In the genomic region with DNA sequence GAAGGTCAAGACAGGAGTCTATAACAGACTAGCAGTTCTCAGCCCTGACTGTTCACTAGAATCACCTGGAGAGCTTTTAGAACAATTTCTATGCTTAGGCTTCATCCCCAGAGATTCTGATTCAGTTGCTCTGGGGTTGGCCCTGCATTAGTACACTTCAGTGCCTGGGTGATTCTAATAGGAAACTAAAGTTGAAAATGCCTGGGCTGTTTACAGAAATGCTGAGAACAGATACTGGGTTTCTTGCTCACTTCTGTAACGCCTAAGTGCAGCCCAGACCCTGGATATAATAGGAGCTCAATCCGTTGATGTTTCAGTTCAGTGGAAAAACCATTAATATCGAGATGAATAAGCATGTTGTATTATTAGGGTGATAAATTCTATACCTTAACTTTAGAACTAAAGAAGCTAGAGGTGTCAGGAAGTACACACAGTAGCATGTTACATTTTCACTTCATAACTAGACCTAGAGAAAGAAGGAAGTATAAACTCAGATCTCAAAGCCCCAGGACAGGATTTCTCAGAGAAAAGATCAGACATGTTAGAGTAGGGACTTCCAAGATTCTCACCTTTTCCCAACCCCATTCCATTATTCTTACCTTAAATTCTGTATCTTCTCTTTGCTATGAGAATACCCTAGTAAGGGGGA, we compare ENCODE assay signal across 19 cellular contexts. TPM values are rescaled to one million over a fixed set of nuclear protein-coding genes. Genes with fewer than 3 reads are reported as not detected.
DNase-seq lines count a peak whose midpoint lies in the region; ATAC-seq, FAIRE-seq and TF ChIP-seq lines count a peak whose summit lies in the region.
"Had no signal": no experiment of that assay in that cellular context is flagged by ENCODE, and none has a peak within 500 bp of the region (broad histone marks: within the 10 kb centered on the region; RNA-seq: fewer than 3 reads in every experiment).

No MANE protein-coding gene starts in this region.

- H3K36me3 Mint-ChIP-seq in chondrocyte (ENCODE audit: low read depth): no peaks in the 10 kb centered on the region
- H3K36me3 Mint-ChIP-seq: naive B cell had no signal

- no peak overlapping the region for H3K9ac ChIP-seq in neuronal stem cell (ENCODE audit: low read depth, low read length, poor library complexity)

- no peak overlapping the region for H3K4me3 Mint-ChIP-seq in chondrocyte (ENCODE audit: unreplicated experiment)
- H3K4me3 Mint-ChIP-seq: activated CD4-positive, alpha-beta T cell treated with anti-CD3 and anti-CD28 coated beads, Interleukin-2, amount 10 ng/mL, durations not matched to agents 24 days and 14 days; endodermal cell; naive B cell had no signal

- H2BK12ac ChIP-seq in neuronal stem cell (ENCODE audit: low read length): no peak overlapping the region

- peaks cover 2% of the 10 kb centered on the region for H3K27me3 Mint-ChIP-seq in chondrocyte (ENCODE audit: low read depth)
- H3K27me3 Mint-ChIP-seq: activated CD4-positive, alpha-beta T cell treated with anti-CD3 and anti-CD28 coated beads, Interleukin-2, amount 10 ng/mL, durations not matched to agents 24 days and 14 days; naive B cell had no signal

- no peak overlapping the region for H3K27ac Mint-ChIP-seq in chondrocyte (ENCODE audit: unreplicated experiment)
- H3K27ac Mint-ChIP-seq: activated CD4-positive, alpha-beta T cell treated with anti-CD3 and anti-CD28 coated beads, Interleukin-2, amount 10 ng/mL, durations not matched to agents 24 days and 14 days; endodermal cell had no signal

- H3K9me3 ChIP-seq in RWPE2 (ENCODE audit: severe bottlenecking): no peaks in the 10 kb centered on the region
- no peaks in the 10 kb centered on the region for H3K9me3 ChIP-seq in neuronal stem cell (replicated peaks in 1 of 2; ENCODE audit: control insufficient read depth in 2 of 2, insufficient read depth in 1 of 2, low read depth in 1 of 2, low read length in 2 of 2)
- H3K9me3 ChIP-seq in aorta (ENCODE audit: control insufficient read depth, low read length): no peaks in the 10 kb centered on the region
- H3K9me3 ChIP-seq: breast epithelium, sigmoid colon had no signal

- no peak overlapping the region for H2AK5ac ChIP-seq in neuronal stem cell (ENCODE audit: low read depth, low read length)

- H3K4me1 Mint-ChIP-seq in chondrocyte (ENCODE audit: low read depth): no peaks in the 10 kb centered on the region
- H3K4me1 Mint-ChIP-seq: endodermal cell, naive B cell had no signal

- no peak overlapping the region for H2BK15ac ChIP-seq in neuronal stem cell (ENCODE audit: low read length)

- no peak overlapping the region for H3K23ac ChIP-seq in neuronal stem cell (ENCODE audit: low read depth, low read length, poor library complexity)

- no CpG with 5 or more reads among the region's 3 CpGs for WGBS in neuronal stem cell (ENCODE audit: extremely low coverage in 2 of 2, insufficient read length in 2 of 2, insufficient replicate concordance in 1 of 2), 2 donors
- 75% methylated on average over 3 of the region's 3 CpGs for WGBS in aorta, 2 donors

- peak; percentile 24 for FAIRE-seq in GM18507 (lab: Jason Lieb, UNC)

- no peak overlapping the region for H3K18ac ChIP-seq in neuronal stem cell (ENCODE audit: low read length)

- no peaks in the 10 kb centered on the region for H3K36me3 ChIP-seq in RWPE2 (ENCODE audit: low read depth)
- no peaks in the 10 kb centered on the region for H3K36me3 ChIP-seq in neuronal stem cell (replicated peaks in 1 of 2; ENCODE audit: control insufficient read depth in 2 of 2, insufficient read depth in 2 of 2, low read length in 2 of 2)
- no peaks in the 10 kb centered on the region for H3K36me3 ChIP-seq in aorta (ENCODE audit: control insufficient read depth in 1 of 2, insufficient read depth in 2 of 2, low read length in 1 of 2)
- H3K36me3 ChIP-seq: breast epithelium, sigmoid colon had no signal

- H3K27ac ChIP-seq in RWPE2 (ENCODE audit: poor library complexity, severe bottlenecking) (no peak overlapping the region), neuronal stem cell (replicated peaks; ENCODE audit: low read length) (no peak overlapping the region), aorta (ENCODE audit: low read depth in 1 of 2, low read length in 2 of 2) (no peak overlapping the region)
- H3K27ac ChIP-seq: breast epithelium, PC-9, sigmoid colon had no signal

- no peak overlapping the region for H3K4ac ChIP-seq in neuronal stem cell (ENCODE audit: low read length)

- TF ChIP-seq CTCF in RWPE2 (IDR thresholded peaks at IDR 0.05; ENCODE audit: poor library complexity, severe bottlenecking) (no peak), chondrocyte (IDR thresholded peaks at IDR 0.05) (no peak)

- intact Hi-C loops in aorta (cut with DNase I): no loop called here

- H3K4me1 ChIP-seq in RWPE2 (ENCODE audit: insufficient read depth, poor library complexity, severe bottlenecking): no peaks in the 10 kb centered on the region
- H3K4me1 ChIP-seq in neuronal stem cell (ENCODE audit: control insufficient read depth in 2 of 2, insufficient read depth in 1 of 2, low read depth in 1 of 2, low read length in 2 of 2): no peaks in the 10 kb centered on the region
- H3K4me1 ChIP-seq in aorta (ENCODE audit: control insufficient read depth in 1 of 2, insufficient read depth in 2 of 2, low read length in 2 of 2): no peaks in the 10 kb centered on the region
- H3K4me1 ChIP-seq: breast epithelium, sigmoid colon had no signal

- H3K9me3 Mint-ChIP-seq in chondrocyte (ENCODE audit: low read depth): no peaks in the 10 kb centered on the region
- H3K9me3 Mint-ChIP-seq: activated CD4-positive, alpha-beta T cell treated with anti-CD3 and anti-CD28 coated beads, Interleukin-2, amount 10 ng/mL, durations not matched to agents 24 days and 14 days; endodermal cell; naive B cell had no signal

- no peak overlapping the region for H3K4me3 ChIP-seq in RWPE2 (ENCODE audit: severe bottlenecking)
- no peak overlapping the region for H3K4me3 ChIP-seq in neuronal stem cell (ENCODE audit: low read length in 2 of 2)
- no peak overlapping the region for H3K4me3 ChIP-seq in aorta (ENCODE audit: low read length in 2 of 2)
- H3K4me3 ChIP-seq: breast epithelium, PC-9, sigmoid colon had no signal

- no peak overlapping the region for H2AFZ ChIP-seq in neuronal stem cell (ENCODE audit: low read length)
- H2AFZ ChIP-seq: PC-9 had no signal

- no peaks in the 10 kb centered on the region for H3K79me1 ChIP-seq in neuronal stem cell (ENCODE audit: low read depth, low read length)

- no peak overlapping the region for H3K4me2 ChIP-seq in neuronal stem cell (ENCODE audit: insufficient read depth, low read length, poor library complexity, severe bottlenecking)
- H3K4me2 ChIP-seq: PC-9 had no signal

- no peak for DNase-seq in GM18507 (ENCODE audit: extremely low spot score, insufficient read length, low read depth)
- no peak for DNase-seq in RWPE2 (ENCODE audit: low spot score)
- no peak for DNase-seq in NCI-H526 (lab: John Stamatoyannopoulos, UW)
- no peak for DNase-seq in chondrocyte (ENCODE audit: low spot score)
- DNase-seq in neuronal stem cell (ENCODE audit: low spot score): no peak
- DNase-seq in aorta: no peak
- DNase-seq: activated CD4-positive, alpha-beta T cell treated with anti-CD3 and anti-CD28 coated beads, Interleukin-2, amount 10 ng/mL, durations not matched to agents 24 days and 14 days; activated gamma-delta T cell treated with Interleukin-2 at 50 U/mL for 16 hours; DMS153; endodermal cell; kidney glomerular epithelial cell; MV-4-11; naive B cell; NCI-H345; PC-9; sigmoid colon had no signal

- H3K14ac ChIP-seq in neuronal stem cell (ENCODE audit: low read length): no peak overlapping the region

- no peak overlapping the region for H4K8ac ChIP-seq in neuronal stem cell (ENCODE audit: low read depth, low read length)

- no peak overlapping the region for H4K91ac ChIP-seq in neuronal stem cell (ENCODE audit: low read depth, low read length, poor library complexity)

- no peak overlapping the region for H2BK120ac ChIP-seq in neuronal stem cell (ENCODE audit: low read depth, low read length)

- ATAC-seq in GM19468 (IDR thresholded peaks at IDR 0.05; ENCODE audit: extremely low read depth, unreplicated experiment) (peak; percentile 40), HG02938 (IDR thresholded peaks at IDR 0.05; ENCODE audit: unreplicated experiment) (peak; percentile 59), RWPE2 (ENCODE audit: low read depth) (peak; percentile 17; the same call in 1 of the 3 replicates), aorta (ENCODE audit: low FRiP score) (no peak)

- H3K27me3 ChIP-seq in RWPE2 (ENCODE audit: insufficient read depth, poor library complexity, severe bottlenecking) (no peaks in the 10 kb centered on the region), neuronal stem cell (ENCODE audit: control insufficient read depth in 3 of 3, insufficient read depth in 3 of 3, low read depth in 1 of 3, low read length in 3 of 3) (no peaks in the 10 kb centered on the region), aorta (ENCODE audit: control insufficient read depth in 1 of 2, insufficient read depth in 2 of 2, low read length in 1 of 2) (no peaks in the 10 kb centered on the region)
- H3K27me3 ChIP-seq: breast epithelium, sigmoid colon had no signal

- no peak overlapping the region for H2BK5ac ChIP-seq in neuronal stem cell (ENCODE audit: low read length)

RNA-seq across cellular contexts. Expression of a gene that starts 20.4 kb away (rescaled TPM):
- total RNA-seq in chondrocyte (0.28 to 0.35 TPM in 2 of 3 replicates, not detected in the other), aorta (10 to 100 TPM; 10.3 to 21.6 TPM)
- polyA plus RNA-seq in neuronal stem cell (2013, experiment 1 of 2): 0.33 TPM
- 0.19 TPM for polyA plus RNA-seq in neuronal stem cell (2013, experiment 2 of 2)
- 1 to 10 TPM; 2.3 to 9.6 TPM for polyA plus RNA-seq in aorta
- total RNA-seq: PC-9 had no signal

RNA-seq across cellular contexts. Expression of a gene that starts 29.6 kb away (rescaled TPM):
- 0.15 TPM in 1 of 3 replicates, not detected in the others for total RNA-seq in chondrocyte
- 0.07 TPM for polyA plus RNA-seq in neuronal stem cell (2013, experiment 1 of 2)
- polyA plus RNA-seq in neuronal stem cell (2013, experiment 2 of 2): 0.12 TPM
- 1 to 10 TPM; 1.0 to 1.8 TPM for total RNA-seq in aorta
- polyA plus RNA-seq in aorta: not detected
- total RNA-seq: PC-9, sigmoid colon had no signal

RNA-seq across cellular contexts. Expression of a gene that starts 54.2 kb away (rescaled TPM):
- total RNA-seq in chondrocyte: 8.8 to 10.4 TPM (median 10.3 TPM) in 3 replicates
- 12.4 TPM for polyA plus RNA-seq in neuronal stem cell (2013, experiment 1 of 2)
- 13.3 TPM for polyA plus RNA-seq in neuronal stem cell (2013, experiment 2 of 2)
- total RNA-seq in aorta: 10 to 100 TPM; 10.5 to 11.6 TPM
- 10 to 100 TPM; 13.8 to 14.7 TPM for polyA plus RNA-seq in aorta
